In the genomic region with DNA sequence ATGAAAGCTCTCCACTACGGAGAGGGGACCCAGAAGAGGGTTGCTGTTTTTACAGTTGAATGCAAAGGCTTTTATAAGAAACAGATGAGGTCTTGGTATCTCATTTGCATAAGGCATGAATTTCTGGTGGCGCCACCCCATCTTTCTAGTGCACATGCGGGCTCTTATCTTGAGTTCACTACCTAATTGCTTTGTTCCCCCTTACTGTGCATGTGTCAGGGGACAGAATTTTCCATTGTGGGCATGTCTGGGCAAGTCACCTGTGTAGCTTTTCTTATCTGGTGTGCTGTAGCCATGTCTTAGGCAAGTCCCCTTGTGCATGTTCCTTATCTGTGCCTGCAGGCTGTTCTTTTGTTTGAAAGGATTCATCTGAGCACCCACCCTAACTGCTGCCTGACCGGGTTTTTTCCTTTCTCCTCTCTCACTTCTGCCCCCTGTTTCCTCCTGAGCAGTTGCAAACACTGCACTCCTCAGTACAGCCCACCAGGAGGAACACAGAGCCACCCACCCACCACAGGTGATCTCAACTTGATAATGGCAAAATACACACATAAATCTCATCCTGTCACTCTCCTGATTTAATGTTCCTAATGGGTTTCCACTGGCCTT, we compare ENCODE assay signal across 1 cellular context.
A peak's percentile ranks its signal among the peaks of the same experiment; 100 is the strongest.
TF ChIP-seq lines count a peak whose summit lies in the region.

No MANE protein-coding gene starts in this region.

TF ChIP-seq in K562, 482 proteins besides CTCF, POLR2A, EP300 and RAD21 (continued from another document):
- TF ChIP-seq ZNF518B (CRISPR knock-in tag; IDR thresholded peaks at IDR 0.05) (no peak), KDM1A (IDR thresholded peaks at IDR 0.05) (peak; percentile 69 to 74), SOX6 (IDR thresholded peaks at IDR 0.05) (peak; percentile 82), TRIM24 (IDR thresholded peaks at IDR 0.05) (peak; percentile 79 to 91), TAL1 (IDR thresholded peaks at IDR 0.05) (peak; percentile 74)
